In the genomic region with DNA sequence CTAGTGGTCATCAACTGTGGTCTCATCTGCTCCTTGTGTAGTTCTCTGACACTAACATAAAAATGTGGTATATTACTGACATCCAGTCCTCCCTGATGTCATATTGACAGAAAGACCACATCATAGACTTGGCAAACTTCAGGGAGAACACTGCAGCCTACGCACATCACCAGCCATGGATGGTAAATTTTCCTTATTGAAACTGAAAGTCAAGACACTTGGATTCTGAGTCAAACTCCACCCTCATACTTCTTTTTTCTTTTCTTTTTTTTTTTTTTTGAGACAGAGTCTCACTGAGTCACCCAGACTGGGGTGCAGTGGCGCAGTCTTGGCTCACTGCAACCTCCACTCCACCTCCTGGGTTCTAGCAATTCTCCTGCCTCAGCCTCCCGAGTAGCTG, we compare ENCODE assay signal across 1 cellular context.
TF ChIP-seq lines count a peak whose summit lies in the region.

No MANE protein-coding gene starts in this region.

TF ChIP-seq in WTC11, 78 proteins besides CTCF, POLR2A, EP300 and RAD21 (continued from another document):
- TF ChIP-seq, protein P1, sequence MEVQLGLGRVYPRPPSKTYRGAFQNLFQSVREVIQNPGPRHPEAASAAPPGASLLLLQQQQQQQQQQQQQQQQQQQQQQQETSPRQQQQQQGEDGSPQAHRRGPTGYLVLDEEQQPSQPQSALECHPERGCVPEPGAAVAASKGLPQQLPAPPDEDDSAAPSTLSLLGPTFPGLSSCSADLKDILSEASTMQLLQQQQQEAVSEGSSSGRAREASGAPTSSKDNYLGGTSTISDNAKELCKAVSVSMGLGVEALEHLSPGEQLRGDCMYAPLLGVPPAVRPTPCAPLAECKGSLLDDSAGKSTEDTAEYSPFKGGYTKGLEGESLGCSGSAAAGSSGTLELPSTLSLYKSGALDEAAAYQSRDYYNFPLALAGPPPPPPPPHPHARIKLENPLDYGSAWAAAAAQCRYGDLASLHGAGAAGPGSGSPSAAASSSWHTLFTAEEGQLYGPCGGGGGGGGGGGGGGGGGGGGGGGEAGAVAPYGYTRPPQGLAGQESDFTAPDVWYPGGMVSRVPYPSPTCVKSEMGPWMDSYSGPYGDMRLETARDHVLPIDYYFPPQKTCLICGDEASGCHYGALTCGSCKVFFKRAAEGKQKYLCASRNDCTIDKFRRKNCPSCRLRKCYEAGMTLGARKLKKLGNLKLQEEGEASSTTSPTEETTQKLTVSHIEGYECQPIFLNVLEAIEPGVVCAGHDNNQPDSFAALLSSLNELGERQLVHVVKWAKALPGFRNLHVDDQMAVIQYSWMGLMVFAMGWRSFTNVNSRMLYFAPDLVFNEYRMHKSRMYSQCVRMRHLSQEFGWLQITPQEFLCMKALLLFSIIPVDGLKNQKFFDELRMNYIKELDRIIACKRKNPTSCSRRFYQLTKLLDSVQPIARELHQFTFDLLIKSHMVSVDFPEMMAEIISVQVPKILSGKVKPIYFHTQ (CRISPR knock-in tag; IDR thresholded peaks at IDR 0.05) = no peak
- TF ChIP-seq PRRX2 (CRISPR knock-in tag; IDR thresholded peaks at IDR 0.05) (no peak), IRF2 (CRISPR knock-in tag; IDR thresholded peaks at IDR 0.05; ENCODE audit: borderline replicate concordance, low read depth) (no peak), RORB (CRISPR knock-in tag; IDR thresholded peaks at IDR 0.05) (no peak), CBFB (CRISPR knock-in tag; IDR thresholded peaks at IDR 0.05; ENCODE audit: low read depth) (no peak), NR2C2 (CRISPR knock-in tag; IDR thresholded peaks at IDR 0.05) (no peak)
- TF ChIP-seq, protein P2, sequence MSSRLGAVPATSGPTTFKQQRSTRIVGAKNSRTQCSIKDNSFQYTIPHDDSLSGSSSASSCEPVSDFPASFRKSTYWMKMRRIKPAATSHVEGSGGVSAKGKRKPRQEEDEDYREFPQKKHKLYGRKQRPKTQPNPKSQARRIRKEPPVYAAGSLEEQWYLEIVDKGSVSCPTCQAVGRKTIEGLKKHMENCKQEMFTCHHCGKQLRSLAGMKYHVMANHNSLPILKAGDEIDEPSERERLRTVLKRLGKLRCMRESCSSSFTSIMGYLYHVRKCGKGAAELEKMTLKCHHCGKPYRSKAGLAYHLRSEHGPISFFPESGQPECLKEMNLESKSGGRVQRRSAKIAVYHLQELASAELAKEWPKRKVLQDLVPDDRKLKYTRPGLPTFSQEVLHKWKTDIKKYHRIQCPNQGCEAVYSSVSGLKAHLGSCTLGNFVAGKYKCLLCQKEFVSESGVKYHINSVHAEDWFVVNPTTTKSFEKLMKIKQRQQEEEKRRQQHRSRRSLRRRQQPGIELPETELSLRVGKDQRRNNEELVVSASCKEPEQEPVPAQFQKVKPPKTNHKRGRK (CRISPR knock-in tag; IDR thresholded peaks at IDR 0.05; ENCODE audit: borderline replicate concordance) = no peak
- TF ChIP-seq, protein P3, sequence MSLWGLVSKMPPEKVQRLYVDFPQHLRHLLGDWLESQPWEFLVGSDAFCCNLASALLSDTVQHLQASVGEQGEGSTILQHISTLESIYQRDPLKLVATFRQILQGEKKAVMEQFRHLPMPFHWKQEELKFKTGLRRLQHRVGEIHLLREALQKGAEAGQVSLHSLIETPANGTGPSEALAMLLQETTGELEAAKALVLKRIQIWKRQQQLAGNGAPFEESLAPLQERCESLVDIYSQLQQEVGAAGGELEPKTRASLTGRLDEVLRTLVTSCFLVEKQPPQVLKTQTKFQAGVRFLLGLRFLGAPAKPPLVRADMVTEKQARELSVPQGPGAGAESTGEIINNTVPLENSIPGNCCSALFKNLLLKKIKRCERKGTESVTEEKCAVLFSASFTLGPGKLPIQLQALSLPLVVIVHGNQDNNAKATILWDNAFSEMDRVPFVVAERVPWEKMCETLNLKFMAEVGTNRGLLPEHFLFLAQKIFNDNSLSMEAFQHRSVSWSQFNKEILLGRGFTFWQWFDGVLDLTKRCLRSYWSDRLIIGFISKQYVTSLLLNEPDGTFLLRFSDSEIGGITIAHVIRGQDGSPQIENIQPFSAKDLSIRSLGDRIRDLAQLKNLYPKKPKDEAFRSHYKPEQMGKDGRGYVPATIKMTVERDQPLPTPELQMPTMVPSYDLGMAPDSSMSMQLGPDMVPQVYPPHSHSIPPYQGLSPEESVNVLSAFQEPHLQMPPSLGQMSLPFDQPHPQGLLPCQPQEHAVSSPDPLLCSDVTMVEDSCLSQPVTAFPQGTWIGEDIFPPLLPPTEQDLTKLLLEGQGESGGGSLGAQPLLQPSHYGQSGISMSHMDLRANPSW (CRISPR knock-in tag; conservative IDR thresholded peaks at IDR 0.05; ENCODE audit: low read depth) = no peak
